8 cellular contexts compared by ENCODE assay signal in genomic region chr7:64630496-64630895, GRCh38. TPM values are rescaled to one million over a fixed set of nuclear protein-coding genes. Genes with fewer than 3 reads are reported as not detected.
DNase-seq lines count a peak whose midpoint lies in the region; ATAC-seq lines count a peak whose summit lies in the region.

No MANE protein-coding gene starts in this region.

- no peak for ATAC-seq in GM18873 (IDR thresholded peaks at IDR 0.05; ENCODE audit: low FRiP score, unreplicated experiment)
- no peak for ATAC-seq in GM21529 (IDR thresholded peaks at IDR 0.05; ENCODE audit: unreplicated experiment)

- peak; percentile 9 for DNase-seq in COR-L47 (lab: John Stamatoyannopoulos, UW)
- peak; percentile 13 for DNase-seq in HuH-7 (ENCODE audit: low spot score)
- DNase-seq in amniotic epithelial cell (ENCODE audit: low read depth), result peak; percentile 22
- peak; percentile 21 to 22 for DNase-seq in lung microvascular endothelial cell (ENCODE audit: low read depth in 2 of 2)
- no peak for DNase-seq in ecto neural progenitor cell (ENCODE audit: low spot score)
- no peak for DNase-seq in OCI-M2 (lab: John Stamatoyannopoulos, UW; ENCODE audit: unreplicated experiment)

RNA-seq across cellular contexts. Expression of gene ZNF107, which starts 35.4 kb away (rescaled TPM):
- total RNA-seq in lung microvascular endothelial cell, result 1.3 and 2.4 TPM in 2 replicates

Comparison
In these comparisons a context has a peak if more than half of its experiments do, and no peak if none do; other contexts are left out.
1. DNase-seq: peak in COR-L47 (single experiment), HuH-7 (single experiment), amniotic epithelial cell (single experiment) and lung microvascular endothelial cell (2 of 2); none in ecto neural progenitor cell (single experiment) and OCI-M2 (single experiment).